ENCODE assay signal across 7 cellular contexts in genomic region chr3:51434746-51435323, GRCh38. TPM values are rescaled to one million over a fixed set of nuclear protein-coding genes. Genes with fewer than 3 reads are reported as not detected.
DNase-seq lines count a peak whose midpoint lies in the region; ATAC-seq and TF ChIP-seq lines count a peak whose summit lies in the region.

No MANE protein-coding gene starts in this region.

- DNase-seq in GM04503 (ENCODE audit: low read depth) (peak; percentile 11), HUDEP-2 (lab: John Stamatoyannopoulos, UW; ENCODE audit: unreplicated experiment in 76 of 76) (peak in 44 of 76 experiments; percentile 1 to 51 (median 20)), RWPE1 (ENCODE audit: low spot score) (peak; percentile 8), islet precursor cell (peak; percentile 68)
- peak; percentile 9 to 28 for DNase-seq in stimulated activated CD4-positive, alpha-beta T cell treated with anti-CD3 and anti-CD28 coated beads, Interleukin-4, amount 100 ng/mL, for 48 hours (ENCODE audit: low read depth in 2 of 2)

- no peaks in the 10 kb centered on the region for H3K27me3 Mint-ChIP-seq in brain

- H3K27ac Mint-ChIP-seq in brain = peak overlapping the region in 2 of 5 experiments; percentile 3 to 17

- POLR2A ChIA-PET in RWPE1 (lab: Yijun Ruan, JAX; ENCODE audit: low non-redundant PET) = no interaction called here

- H3K36me3 Mint-ChIP-seq in brain = peaks cover 45% of the 10 kb centered on the region

- no peak overlapping the region for H3K4me3 Mint-ChIP-seq in brain

- no peak for ATAC-seq in GM18511 (IDR thresholded peaks at IDR 0.05; ENCODE audit: unreplicated experiment)

- no peak overlapping the region for H3K27ac ChIP-seq in RWPE1

- H3K4me1 Mint-ChIP-seq in brain = no peaks in the 10 kb centered on the region

- CTCF ChIA-PET in RWPE1 (lab: Yijun Ruan, JAX) = interaction anchor here (0.7 kb wide), 1 partner anchor 667 kb away, joined by 3 read pairs; no protein-coding TSS in a partner anchor

- H3K9me3 Mint-ChIP-seq in brain = no peaks in the 10 kb centered on the region

- TF ChIP-seq CTCF in RWPE1 (conservative IDR thresholded peaks at IDR 0.05; ENCODE audit: low read depth) (peak; percentile 36; the same call in 1 of the 2 replicates), brain (conservative IDR thresholded peaks at IDR 0.05) (peak; percentile 49 to 71)

RNA-seq across cellular contexts. Expression of gene RBM15B, which starts 43.8 kb away (rescaled TPM):
- 25.2 TPM for polyA plus RNA-seq in brain (ENCODE audit: insufficient read depth, low read depth, low replicate concordance)

RNA-seq across cellular contexts. Expression of gene MANF, which starts 49.7 kb away (rescaled TPM):
- polyA plus RNA-seq in brain (ENCODE audit: insufficient read depth, low read depth, low replicate concordance) = 60.3 TPM

Comparison
In these comparisons a context has a peak if more than half of its experiments do, and no peak if none do; other contexts are left out.
1. DNase-seq: peak in every context shown above with its lines; median percentile 68 in islet precursor cell; 20 in HUDEP-2; 18 in stimulated activated CD4-positive, alpha-beta T cell treated with anti-CD3 and anti-CD28 coated beads, Interleukin-4, amount 100 ng/mL, for 48 hours; 11 in GM04503; 8 in RWPE1.